8 cellular contexts compared by ENCODE assay signal in the genomic region with DNA sequence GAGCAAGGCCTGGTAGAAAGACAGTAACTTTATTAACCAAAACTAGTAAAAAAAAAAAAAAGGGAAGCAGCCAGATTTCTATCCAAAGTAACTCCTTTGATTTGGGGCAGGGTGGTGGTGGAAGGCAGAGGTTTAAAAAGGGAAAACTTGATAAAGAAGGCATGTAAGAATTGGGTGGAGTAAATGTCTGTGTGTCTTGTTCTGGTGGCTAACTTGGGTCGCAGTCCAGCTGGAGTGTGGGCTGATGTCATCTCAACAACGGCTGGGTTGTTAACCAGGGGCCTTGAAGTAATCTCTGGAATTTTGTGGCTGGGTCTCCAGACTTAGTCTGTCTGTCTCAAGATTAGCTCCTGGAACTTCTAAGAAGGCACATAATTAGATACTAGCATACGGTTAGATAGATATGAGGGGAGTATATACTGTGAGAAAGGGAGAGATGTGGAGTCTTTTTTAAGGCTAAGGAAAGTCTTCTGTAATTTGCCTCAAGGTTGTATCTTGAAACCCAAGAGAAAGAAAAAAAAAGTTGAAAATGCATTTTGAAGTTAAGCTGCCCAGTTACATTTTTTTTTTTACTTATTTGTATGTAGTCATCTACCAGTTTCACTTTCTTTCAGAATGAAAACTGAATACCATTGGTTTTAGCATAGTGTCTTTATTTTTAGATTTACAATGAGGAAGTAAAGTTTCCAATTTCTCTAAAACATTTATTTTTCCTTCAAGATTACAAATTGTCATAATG. TPM values are rescaled to one million over a fixed set of nuclear protein-coding genes. Genes with fewer than 3 reads are reported as not detected.
DNase-seq lines count a peak whose midpoint lies in the region; ATAC-seq and TF ChIP-seq lines count a peak whose summit lies in the region.

No MANE protein-coding gene starts in this region.

- in situ Hi-C loops in ACHN (cut with HindIII; ENCODE audit: low pct_ligation_motif_present, low pct_unique_long_range_greater_than_20kb, low sequenced_read_pairs), result no loop called here

- no peaks in the 10 kb centered on the region for H3K9me3 ChIP-seq in osteoblast (ENCODE audit: low read depth, low read length)

- H3K79me2 ChIP-seq in osteoblast (ENCODE audit: insufficient read depth, low read length), result no peaks in the 10 kb centered on the region

- peak overlapping the region; percentile 50 for H3K4me3 ChIP-seq in osteoblast (ENCODE audit: insufficient read depth, low read length)
- H3K4me3 ChIP-seq in H7 (ENCODE audit: insufficient read depth, low read depth, low read length), result no peak overlapping the region

- H2AFZ ChIP-seq in osteoblast (ENCODE audit: low read length), result peak overlapping the region; percentile 88

- peaks cover 7% of the 10 kb centered on the region for H3K4me1 Mint-ChIP-seq in activated CD8-positive, alpha-beta T cell treated with anti-CD3 and anti-CD28 coated beads for 36 hours (ENCODE audit: low read depth)
- peaks cover 2 to 21% (median 8%) of the 10 kb centered on the region in 4 donors for H3K4me1 Mint-ChIP-seq in naive thymus-derived CD8-positive, alpha-beta T cell
- no peaks in the 10 kb centered on the region for H3K4me1 Mint-ChIP-seq in stimulated activated effector memory CD8-positive, alpha-beta T cell treated with anti-CD3 and anti-CD28 coated beads, Interleukin-12 subunit alpha, Interleukin-12 subunit beta, amount 100 ng/mL, for 72 hours

- H3K27me3 Mint-ChIP-seq in activated CD8-positive, alpha-beta T cell treated with anti-CD3 and anti-CD28 coated beads for 36 hours, result no peaks in the 10 kb centered on the region
- no peaks in the 10 kb centered on the region for H3K27me3 Mint-ChIP-seq in naive thymus-derived CD8-positive, alpha-beta T cell

- DNase-seq in ACHN (peak; percentile 32), osteoblast (ENCODE audit: insufficient read length, low spot score, missing footprints) (no peak), H7 (no peak)
- no peak for DNase-seq in activated CD8-positive, alpha-beta T cell treated with anti-CD3 and anti-CD28 coated beads for 36 hours
- DNase-seq in naive thymus-derived CD8-positive, alpha-beta T cell, result no peak
- no peak for DNase-seq in stimulated activated effector memory CD8-positive, alpha-beta T cell treated with anti-CD3 and anti-CD28 coated beads, Interleukin-12 subunit alpha, Interleukin-12 subunit beta, amount 100 ng/mL, for 72 hours (ENCODE audit: low spot score in 2 of 2)

- H3K4me1 ChIP-seq in osteoblast (ENCODE audit: insufficient read depth, low read length), result peaks cover 31% of the 10 kb centered on the region

- H3K27ac Mint-ChIP-seq in activated CD8-positive, alpha-beta T cell treated with anti-CD3 and anti-CD28 coated beads for 36 hours, result peak overlapping the region; percentile 40
- H3K27ac Mint-ChIP-seq in naive thymus-derived CD8-positive, alpha-beta T cell, result peak overlapping the region in 4 of 10 donors; percentile 7 to 87 (median 34)
- no peak overlapping the region for H3K27ac Mint-ChIP-seq in stimulated activated effector memory CD8-positive, alpha-beta T cell treated with anti-CD3 and anti-CD28 coated beads, Interleukin-12 subunit alpha, Interleukin-12 subunit beta, amount 100 ng/mL, for 72 hours

- peak overlapping the region; percentile 80 for H3K4me2 ChIP-seq in osteoblast (ENCODE audit: insufficient read depth, low read length)

- H3K36me3 Mint-ChIP-seq in activated CD8-positive, alpha-beta T cell treated with anti-CD3 and anti-CD28 coated beads for 36 hours (ENCODE audit: low read depth), result peaks cover 13% of the 10 kb centered on the region
- peaks cover 25 to 64% (median 27%) of the 10 kb centered on the region in 3 donors for H3K36me3 Mint-ChIP-seq in naive thymus-derived CD8-positive, alpha-beta T cell
- no peaks in the 10 kb centered on the region for H3K36me3 Mint-ChIP-seq in stimulated activated effector memory CD8-positive, alpha-beta T cell treated with anti-CD3 and anti-CD28 coated beads, Interleukin-12 subunit alpha, Interleukin-12 subunit beta, amount 100 ng/mL, for 72 hours

- no peaks in the 10 kb centered on the region for H4K20me1 ChIP-seq in osteoblast (ENCODE audit: insufficient read depth, low read length)

- intact Hi-C loops in activated CD8-positive, alpha-beta T cell treated with anti-CD3 and anti-CD28 coated beads for 36 hours (cut with micrococcal nuclease), result no loop called here

- H3K9me3 Mint-ChIP-seq in activated CD8-positive, alpha-beta T cell treated with anti-CD3 and anti-CD28 coated beads for 36 hours, result no peaks in the 10 kb centered on the region
- H3K9me3 Mint-ChIP-seq in naive thymus-derived CD8-positive, alpha-beta T cell, result peaks cover 0 to 16% (median 5%) of the 10 kb centered on the region in 9 donors
- no peaks in the 10 kb centered on the region for H3K9me3 Mint-ChIP-seq in stimulated activated effector memory CD8-positive, alpha-beta T cell treated with anti-CD3 and anti-CD28 coated beads, Interleukin-12 subunit alpha, Interleukin-12 subunit beta, amount 100 ng/mL, for 72 hours

- ATAC-seq in GM19023 (IDR thresholded peaks at IDR 0.05; ENCODE audit: unreplicated experiment), result peak; percentile 69
- ATAC-seq in HG03097 (IDR thresholded peaks at IDR 0.05; ENCODE audit: low FRiP score, unreplicated experiment), result peak; percentile 69
- ATAC-seq in activated CD8-positive, alpha-beta T cell treated with anti-CD3 and anti-CD28 coated beads for 36 hours, result no peak
- no peak for ATAC-seq in naive thymus-derived CD8-positive, alpha-beta T cell
- ATAC-seq in stimulated activated effector memory CD8-positive, alpha-beta T cell treated with anti-CD3 and anti-CD28 coated beads, Interleukin-12 subunit alpha, Interleukin-12 subunit beta, amount 100 ng/mL, for 72 hours, result no peak

- H3K27me3 ChIP-seq in osteoblast (ENCODE audit: insufficient read depth, low read length), result no peaks in the 10 kb centered on the region
- no peaks in the 10 kb centered on the region for H3K27me3 ChIP-seq in H7 (ENCODE audit: control insufficient read depth, insufficient read depth, low read length)

- peak overlapping the region; percentile 94 for H3K27ac ChIP-seq in osteoblast (ENCODE audit: low read depth, low read length)

- POLR2A ChIA-PET in activated CD8-positive, alpha-beta T cell treated with anti-CD3 and anti-CD28 coated beads for 36 hours (lab: Charles Lee), result interaction anchor here (0.8 kb wide), 1 partner anchor 25 kb away, joined by 3 read pairs; no protein-coding TSS in a partner anchor
- POLR2A ChIA-PET in naive thymus-derived CD8-positive, alpha-beta T cell (lab: Charles Lee), result no interaction called here

- CTCF ChIA-PET in activated CD8-positive, alpha-beta T cell treated with anti-CD3 and anti-CD28 coated beads for 36 hours (lab: Charles Lee), result no interaction called here

- no peak for TF ChIP-seq CTCF in activated CD8-positive, alpha-beta T cell treated with anti-CD3 and anti-CD28 coated beads for 36 hours (IDR thresholded peaks at IDR 0.05)
- TF ChIP-seq CTCF in osteoblast (IDR thresholded peaks at IDR 0.05; ENCODE audit: extremely low read depth, low read depth, low read length), result no peak

- H3K36me3 ChIP-seq in osteoblast (ENCODE audit: insufficient read depth, low read length) (no peaks in the 10 kb centered on the region), H7 (replicated peaks; ENCODE audit: control insufficient read depth, insufficient read depth, low read length) (no peaks in the 10 kb centered on the region)

- no peak overlapping the region for H3K4me3 Mint-ChIP-seq in activated CD8-positive, alpha-beta T cell treated with anti-CD3 and anti-CD28 coated beads for 36 hours
- H3K4me3 Mint-ChIP-seq in naive thymus-derived CD8-positive, alpha-beta T cell, result peak overlapping the region in 2 of 10 donors; percentile 2 to 66
- H3K4me3 Mint-ChIP-seq in stimulated activated effector memory CD8-positive, alpha-beta T cell treated with anti-CD3 and anti-CD28 coated beads, Interleukin-12 subunit alpha, Interleukin-12 subunit beta, amount 100 ng/mL, for 72 hours, result no peak overlapping the region

RNA-seq across cellular contexts. Expression of a gene that starts 48.3 kb away (rescaled TPM):
- total RNA-seq in activated CD8-positive, alpha-beta T cell treated with anti-CD3 and anti-CD28 coated beads for 36 hours, result 1 to 10 TPM; 7.3 to 8.1 TPM
- total RNA-seq in osteoblast, result 10.3 and 13.0 TPM in 2 replicates
- total RNA-seq in naive thymus-derived CD8-positive, alpha-beta T cell, result 10 to 100 TPM; 13.3 to 14.8 TPM
- polyA plus RNA-seq in naive thymus-derived CD8-positive, alpha-beta T cell, result 1 to 10 TPM; 5.2 to 7.8 (median 6.5) TPM
- 6.6 and 7.9 TPM in 2 replicates for total RNA-seq in H7 (2014; rRNA removed; shearing (Covaris generic))

Comparison
In these comparisons a context has a peak if more than half of its experiments do, and no peak if none do; other contexts are left out.
1. ATAC-seq: peak in GM19023 (single experiment) and HG03097 (single experiment); none in activated CD8-positive, alpha-beta T cell treated with anti-CD3 and anti-CD28 coated beads for 36 hours (single experiment), naive thymus-derived CD8-positive, alpha-beta T cell (0 of 2) and stimulated activated effector memory CD8-positive, alpha-beta T cell treated with anti-CD3 and anti-CD28 coated beads, Interleukin-12 subunit alpha, Interleukin-12 subunit beta, amount 100 ng/mL, for 72 hours (single experiment).